Comparison of ENCODE assay signal across 9 cellular contexts in genomic region chr2:226794077-226794670, GRCh38. TPM values are rescaled to one million over a fixed set of nuclear protein-coding genes. Genes with fewer than 3 reads are reported as not detected.
A peak's percentile ranks its signal among the peaks of the same experiment; 100 is the strongest.
DNase-seq lines count a peak whose midpoint lies in the region; ATAC-seq, FAIRE-seq and TF ChIP-seq lines count a peak whose summit lies in the region.
"Had no signal": no experiment of that assay in that cellular context is flagged by ENCODE, and none has a peak within 500 bp of the region (broad histone marks: within the 10 kb centered on the region; RNA-seq: fewer than 3 reads in every experiment).

No MANE protein-coding gene starts in this region.

- no peaks in the 10 kb centered on the region for H3K9me2 ChIP-seq in SK-N-SH

- DNase-seq in SK-N-SH (peak; percentile 27), kidney (no peak), suprapubic skin (ENCODE audit: low spot score in 2 of 2) (no peak), germinal center (ENCODE audit: low spot score) (no peak), epidermal melanocyte (ENCODE audit: insufficient read length, low spot score) (no peak)
- DNase-seq in activated naive CD8-positive, alpha-beta T cell treated with anti-CD3 and anti-CD28 coated beads, Interleukin-2, amount 50 U/mL, for 24 hours: no peak
- DNase-seq: activated B cell treated with CpG ODN at 0.5 μM for 24 hours had no signal

- H3K36me3 ChIP-seq in SK-N-SH (replicated peaks in 1 of 2; ENCODE audit: control insufficient read depth in 1 of 2, insufficient read depth in 2 of 2, low read length in 1 of 2) (peaks cover 0 to 39% of the 10 kb centered on the region in 2 experiments), kidney (ENCODE audit: control insufficient read depth in 1 of 2, insufficient read depth in 2 of 2, low read length in 2 of 2) (no peaks in the 10 kb centered on the region), suprapubic skin (no peaks in the 10 kb centered on the region)

- peak overlapping the region; percentile 45 for H3K4me3 Mint-ChIP-seq in activated naive CD8-positive, alpha-beta T cell treated with anti-CD3 and anti-CD28 coated beads, Interleukin-2, amount 50 U/mL, for 24 hours
- H3K4me3 Mint-ChIP-seq: activated B cell treated with CpG ODN at 0.5 μM for 24 hours had no signal

- POLR2A ChIA-PET in SK-N-SH (lab: Yijun Ruan, JAX): no interaction called here

- peaks cover 10% of the 10 kb centered on the region; the same call in 1 of the 2 replicates for H4K20me1 ChIP-seq in SK-N-SH (ENCODE audit: insufficient read depth)

- peaks cover 2% of the 10 kb centered on the region for H3K36me3 Mint-ChIP-seq in activated naive CD8-positive, alpha-beta T cell treated with anti-CD3 and anti-CD28 coated beads, Interleukin-2, amount 50 U/mL, for 24 hours (ENCODE audit: low read depth)

- no peaks in the 10 kb centered on the region for H3K27me3 ChIP-seq in SK-N-SH (ENCODE audit: insufficient read depth)
- H3K27me3 ChIP-seq in suprapubic skin: no peaks in the 10 kb centered on the region

- peak overlapping the region; percentile 85 for H3K4me2 ChIP-seq in SK-N-SH

- peak overlapping the region; percentile 30 for H3K27ac Mint-ChIP-seq in activated naive CD8-positive, alpha-beta T cell treated with anti-CD3 and anti-CD28 coated beads, Interleukin-2, amount 50 U/mL, for 24 hours
- H3K27ac Mint-ChIP-seq: activated B cell treated with CpG ODN at 0.5 μM for 24 hours had no signal

- no peaks in the 10 kb centered on the region for H3F3A ChIP-seq in SK-N-SH (replicated peaks; ENCODE audit: insufficient read depth)

- 28% methylated on average over 4 of the region's 4 CpGs for WGBS in SK-N-SH (ENCODE audit: low lambda C conversion rate)
- WGBS in suprapubic skin: 17% methylated on average over 4 of the region's 4 CpGs

- no peak overlapping the region for H2AFZ ChIP-seq in SK-N-SH (ENCODE audit: low read depth)

- TF ChIP-seq POLR2A in suprapubic skin (IDR thresholded peaks at IDR 0.05): no peak

- CTCF ChIA-PET in SK-N-SH (lab: Yijun Ruan, JAX): interaction anchor here (1.2 to 1.4 kb wide), 2 partner anchors 9 to 578 kb away, joined by 4 read pairs; no protein-coding TSS in a partner anchor

- TF ChIP-seq EP300 in SK-N-SH (IDR thresholded peaks at IDR 0.05; ENCODE audit: borderline replicate concordance in 1 of 2, low read depth in 1 of 2, low read length in 1 of 2): no peak
- TF ChIP-seq EP300 in suprapubic skin (IDR thresholded peaks at IDR 0.05): no peak

- intact Hi-C loops in kidney (cut with DNase I): loop anchor here (10.0 kb wide), 1 partner anchor 139 kb away; no protein-coding TSS in a partner anchor

- TF ChIP-seq CTCF in SK-N-SH (IDR thresholded peaks at IDR 0.05): no peak
- no peak for TF ChIP-seq CTCF in kidney (IDR thresholded peaks at IDR 0.05; ENCODE audit: borderline replicate concordance, extremely low read depth, insufficient read depth)
- no peak for TF ChIP-seq CTCF in suprapubic skin (IDR thresholded peaks at IDR 0.05)

- no peak for ATAC-seq in SK-N-SH treated with all-trans-retinoic acid at 6 μM for 48 hours
- no peak for ATAC-seq in activated naive CD8-positive, alpha-beta T cell treated with anti-CD3 and anti-CD28 coated beads, Interleukin-2, amount 50 U/mL, for 24 hours
- ATAC-seq in GM18868 (IDR thresholded peaks at IDR 0.05; ENCODE audit: unreplicated experiment): no peak

- no peak for TF ChIP-seq RAD21 in SK-N-SH (IDR thresholded peaks at IDR 0.05; ENCODE audit: low read length)

- peak overlapping the region; percentile 81; the same call in 1 of the 2 replicates for H3K9ac ChIP-seq in SK-N-SH
- H3K9ac ChIP-seq in kidney (ENCODE audit: low read length in 2 of 2): peak overlapping the region; percentile 26 to 70

- H3K79me2 ChIP-seq in SK-N-SH (ENCODE audit: insufficient read depth): peaks cover 97% of the 10 kb centered on the region

- H3K27ac ChIP-seq in SK-N-SH (ENCODE audit: low read depth in 2 of 2, low read length in 1 of 2): peak overlapping the region; percentile 62 to 75; a peak in 3 of 4 replicates
- peak overlapping the region; percentile 20 to 66 for H3K27ac ChIP-seq in kidney (ENCODE audit: low read depth in 2 of 2, low read length in 2 of 2)
- H3K27ac ChIP-seq in suprapubic skin: peak overlapping the region; percentile 86

- peak overlapping the region; percentile 65 to 74; a peak in 3 of 4 replicates for H3K4me3 ChIP-seq in SK-N-SH (ENCODE audit: low read depth in 2 of 2, low read length in 1 of 2)
- H3K4me3 ChIP-seq in kidney (ENCODE audit: low read length in 2 of 2): peak overlapping the region; percentile 35 to 68
- H3K4me3 ChIP-seq in suprapubic skin: peak overlapping the region; percentile 68

- no peak for FAIRE-seq in kidney (lab: Jason Lieb, UNC)

- H3K4me1 ChIP-seq in SK-N-SH (ENCODE audit: control insufficient read depth in 1 of 2, insufficient read depth in 2 of 2, low read depth in 1 of 2, low read length in 1 of 2) (peaks cover 19 to 26% of the 10 kb centered on the region in 2 experiments), kidney (ENCODE audit: control insufficient read depth in 1 of 2, insufficient read depth in 1 of 2, low read depth in 1 of 2, low read length in 2 of 2) (peaks cover 13 to 33% of the 10 kb centered on the region in 2 donors), suprapubic skin (peaks cover 68% of the 10 kb centered on the region)

- peaks cover 57% of the 10 kb centered on the region for H3K4me1 Mint-ChIP-seq in activated naive CD8-positive, alpha-beta T cell treated with anti-CD3 and anti-CD28 coated beads, Interleukin-2, amount 50 U/mL, for 24 hours

- H3K9me3 ChIP-seq in SK-N-SH (no peaks in the 10 kb centered on the region), kidney (ENCODE audit: control insufficient read depth in 1 of 2, low read length in 2 of 2) (no peaks in the 10 kb centered on the region), suprapubic skin (no peaks in the 10 kb centered on the region)

- H3K9me3 Mint-ChIP-seq in activated naive CD8-positive, alpha-beta T cell treated with anti-CD3 and anti-CD28 coated beads, Interleukin-2, amount 50 U/mL, for 24 hours: no peaks in the 10 kb centered on the region
- H3K9me3 Mint-ChIP-seq: activated B cell treated with CpG ODN at 0.5 μM for 24 hours had no signal

- no peaks in the 10 kb centered on the region for H3K27me3 Mint-ChIP-seq in activated naive CD8-positive, alpha-beta T cell treated with anti-CD3 and anti-CD28 coated beads, Interleukin-2, amount 50 U/mL, for 24 hours
- H3K27me3 Mint-ChIP-seq: activated B cell treated with CpG ODN at 0.5 μM for 24 hours had no signal

TF ChIP-seq in SK-N-SH, 30 proteins besides CTCF, POLR2A, EP300 and RAD21 (continues in another document):
- no peak for TF ChIP-seq TEAD4 (IDR thresholded peaks at IDR 0.05; ENCODE audit: borderline replicate concordance, insufficient read depth)
- TF ChIP-seq RCOR1 (IDR thresholded peaks at IDR 0.05; ENCODE audit: low read length): no peak
- TF ChIP-seq, protein P1, sequence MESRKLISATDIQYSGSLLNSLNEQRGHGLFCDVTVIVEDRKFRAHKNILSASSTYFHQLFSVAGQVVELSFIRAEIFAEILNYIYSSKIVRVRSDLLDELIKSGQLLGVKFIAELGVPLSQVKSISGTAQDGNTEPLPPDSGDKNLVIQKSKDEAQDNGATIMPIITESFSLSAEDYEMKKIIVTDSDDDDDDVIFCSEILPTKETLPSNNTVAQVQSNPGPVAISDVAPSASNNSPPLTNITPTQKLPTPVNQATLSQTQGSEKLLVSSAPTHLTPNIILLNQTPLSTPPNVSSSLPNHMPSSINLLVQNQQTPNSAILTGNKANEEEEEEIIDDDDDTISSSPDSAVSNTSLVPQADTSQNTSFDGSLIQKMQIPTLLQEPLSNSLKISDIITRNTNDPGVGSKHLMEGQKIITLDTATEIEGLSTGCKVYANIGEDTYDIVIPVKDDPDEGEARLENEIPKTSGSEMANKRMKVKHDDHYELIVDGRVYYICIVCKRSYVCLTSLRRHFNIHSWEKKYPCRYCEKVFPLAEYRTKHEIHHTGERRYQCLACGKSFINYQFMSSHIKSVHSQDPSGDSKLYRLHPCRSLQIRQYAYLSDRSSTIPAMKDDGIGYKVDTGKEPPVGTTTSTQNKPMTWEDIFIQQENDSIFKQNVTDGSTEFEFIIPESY (IDR thresholded peaks at IDR 0.05; ENCODE audit: borderline replicate concordance, low read depth): no peak
- TF ChIP-seq NRF1 (IDR thresholded peaks at IDR 0.05; ENCODE audit: low read depth, low read length): no peak
- no peak for TF ChIP-seq FOSL2 (IDR thresholded peaks at IDR 0.05; ENCODE audit: borderline replicate concordance, low read depth)

TF ChIP-seq in SK-N-SH treated with all-trans-retinoic acid at 6 μM for 48 hours, 23 proteins besides CTCF, POLR2A, EP300 and RAD21 (continues in another document):
- TF ChIP-seq, protein P2, sequence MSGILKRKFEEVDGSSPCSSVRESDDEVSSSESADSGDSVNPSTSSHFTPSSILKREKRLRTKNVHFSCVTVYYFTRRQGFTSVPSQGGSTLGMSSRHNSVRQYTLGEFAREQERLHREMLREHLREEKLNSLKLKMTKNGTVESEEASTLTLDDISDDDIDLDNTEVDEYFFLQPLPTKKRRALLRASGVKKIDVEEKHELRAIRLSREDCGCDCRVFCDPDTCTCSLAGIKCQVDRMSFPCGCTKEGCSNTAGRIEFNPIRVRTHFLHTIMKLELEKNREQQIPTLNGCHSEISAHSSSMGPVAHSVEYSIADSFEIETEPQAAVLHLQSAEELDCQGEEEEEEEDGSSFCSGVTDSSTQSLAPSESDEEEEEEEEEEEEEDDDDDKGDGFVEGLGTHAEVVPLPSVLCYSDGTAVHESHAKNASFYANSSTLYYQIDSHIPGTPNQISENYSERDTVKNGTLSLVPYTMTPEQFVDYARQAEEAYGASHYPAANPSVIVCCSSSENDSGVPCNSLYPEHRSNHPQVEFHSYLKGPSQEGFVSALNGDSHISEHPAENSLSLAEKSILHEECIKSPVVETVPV (CRISPR knock-in tag; IDR thresholded peaks at IDR 0.05): no peak
- no peak for TF ChIP-seq ZFP3 (CRISPR knock-in tag; IDR thresholded peaks at IDR 0.05)
- TF ChIP-seq RARB (CRISPR knock-in tag; IDR thresholded peaks at IDR 0.05): no peak
- no peak for TF ChIP-seq CSDC2 (CRISPR knock-in tag; IDR thresholded peaks at IDR 0.05)
- no peak for TF ChIP-seq TOX (CRISPR knock-in tag; IDR thresholded peaks at IDR 0.05; ENCODE audit: borderline replicate concordance)
- TF ChIP-seq ISL1 (CRISPR knock-in tag; IDR thresholded peaks at IDR 0.05): no peak
- no peak for TF ChIP-seq ARNTL (CRISPR knock-in tag; IDR thresholded peaks at IDR 0.05; ENCODE audit: borderline replicate concordance, low read depth)
- no peak for TF ChIP-seq GLIS3 (CRISPR knock-in tag; IDR thresholded peaks at IDR 0.05)

RNA-seq across cellular contexts. Expression of gene IRS1, which starts 5.4 kb away (rescaled TPM):
- polyA plus RNA-seq in SK-N-SH (2012; rRNA removed) (15.8 and 16.5 TPM in 2 replicates), kidney (ENCODE audit: insufficient read depth, low read depth, low replicate concordance) (4.5 TPM)
- 10.2 and 14.6 TPM in 2 replicates for polyA plus RNA-seq in SK-N-SH (2012; cell fraction: cytosol; rRNA removed)
- 11.7 and 14.7 TPM in 2 replicates for polyA plus RNA-seq in SK-N-SH (2012; cell fraction: nucleus; rRNA removed)
- total RNA-seq in kidney (13.4 TPM), suprapubic skin (10 to 100 TPM; 18.4 to 40.7 (median 28.1) TPM)

RNA-seq across cellular contexts. Expression of gene RHBDD1, which starts 41.7 kb away (rescaled TPM):
- polyA plus RNA-seq in SK-N-SH (2012; rRNA removed): 10.3 and 10.8 TPM in 2 replicates
- 10.6 and 11.0 TPM in 2 replicates for polyA plus RNA-seq in SK-N-SH (2012; cell fraction: cytosol; rRNA removed)
- polyA plus RNA-seq in SK-N-SH (2012; cell fraction: nucleus; rRNA removed): 7.6 and 11.7 TPM in 2 replicates
- 49.9 TPM for total RNA-seq in kidney
- 8.3 TPM for polyA plus RNA-seq in kidney (ENCODE audit: insufficient read depth, low read depth, low replicate concordance)
- 10 to 100 TPM; 14.0 to 41.8 (median 20.7) TPM for total RNA-seq in suprapubic skin
